ENCODE assay signal across 30 cellular contexts in genomic region chr1:52579415-52579814, GRCh38. TPM values are rescaled to one million over a fixed set of nuclear protein-coding genes. Genes with fewer than 3 reads are reported as not detected.
DNase-seq lines count a peak whose midpoint lies in the region; ATAC-seq and TF ChIP-seq lines count a peak whose summit lies in the region.
"Had no signal": no experiment of that assay in that cellular context is flagged by ENCODE, and none has a peak within 500 bp of the region (broad histone marks: within the 10 kb centered on the region; RNA-seq: fewer than 3 reads in every experiment).

No MANE protein-coding gene starts in this region.

- H3K9me3 Mint-ChIP-seq in activated CD4-positive, alpha-beta T cell treated with anti-CD3 and anti-CD28 coated beads, Interleukin-2, amount 10 ng/mL, durations not matched to agents 24 days and 14 days: peaks cover 7% of the 10 kb centered on the region
- H3K9me3 Mint-ChIP-seq in activated T-helper 17 cell treated with anti-CD3 and anti-CD28 coated beads, Interleukin-2, amount 50 U/mL, for 72 hours: no peaks in the 10 kb centered on the region
- H3K9me3 Mint-ChIP-seq in immature natural killer cell: no peaks in the 10 kb centered on the region
- H3K9me3 Mint-ChIP-seq: activated B cell treated with CpG ODN at 0.5 μM for 24 hours, brain had no signal

- H3K36me3 Mint-ChIP-seq in activated CD4-positive, alpha-beta T cell treated with anti-CD3 and anti-CD28 coated beads, Interleukin-2, amount 10 ng/mL, durations not matched to agents 24 days and 14 days (ENCODE audit: low read depth): no peaks in the 10 kb centered on the region
- H3K36me3 Mint-ChIP-seq in activated T-helper 17 cell treated with anti-CD3 and anti-CD28 coated beads, Interleukin-2, amount 50 U/mL, for 72 hours (ENCODE audit: low read depth): no peaks in the 10 kb centered on the region
- H3K36me3 Mint-ChIP-seq in immature natural killer cell: peaks cover 0 to 12% (median 4%) of the 10 kb centered on the region in 3 donors
- H3K36me3 Mint-ChIP-seq: brain; stimulated activated memory B cell treated with anti-CD40 and anti-IgM and Interleukin-4, amounts not matched to agents 10 μg/mL and 1 μg/mL and 100 μg/mL, for 72 hours had no signal

- DNase-seq in activated CD4-positive, alpha-beta T cell treated with anti-CD3 and anti-CD28 coated beads, Interleukin-2, amount 10 ng/mL, durations not matched to agents 24 days and 14 days: no peak
- DNase-seq in activated CD4-positive, alpha-beta T cell treated with anti-CD3 and anti-CD28 coated beads, Interleukin-2, amount 50 U/mL, for 4 hours: no peak
- DNase-seq in DND-41 (no peak), immature natural killer cell (no peak), dermis blood vessel endothelial cell (no peak), kidney glomerular epithelial cell (lab: John Stamatoyannopoulos, UW) (no peak)
- DNase-seq: activated B cell treated with CpG ODN at 0.5 μM for 24 hours; AML-193; DMS53; effector CD4-positive, alpha-beta T cell; foreskin fibroblast; heart right ventricle; left colon; mesenchymal stem cell; naive B cell; NCI-H1105; NCI-H2029; NCI-H345; NCI-H748 treated with DMSO at 0.1 percent for 48 hours; stimulated activated CD4-positive, alpha-beta T cell treated with anti-CD3 and anti-CD28 coated beads, Interleukin-4, amount 100 ng/mL, for 1 hour; T1000 had no signal

- H3K79me2 ChIP-seq in DND-41 (ENCODE audit: insufficient read depth, low read length): no peaks in the 10 kb centered on the region

- H4K20me1 ChIP-seq in DND-41 (ENCODE audit: insufficient read depth, low read length): no peaks in the 10 kb centered on the region

- no peaks in the 10 kb centered on the region for H3K4me1 ChIP-seq in DND-41 (ENCODE audit: insufficient read depth, low read length)

- no peak overlapping the region for H3K4me3 ChIP-seq in DND-41 (ENCODE audit: low read depth in 1 of 2, low read length in 2 of 2)
- H3K4me3 ChIP-seq: heart right ventricle, suprapubic skin had no signal

- peaks cover 14% of the 10 kb centered on the region for H3K4me1 Mint-ChIP-seq in activated CD4-positive, alpha-beta T cell treated with anti-CD3 and anti-CD28 coated beads, Interleukin-2, amount 10 ng/mL, durations not matched to agents 24 days and 14 days
- H3K4me1 Mint-ChIP-seq in activated T-helper 17 cell treated with anti-CD3 and anti-CD28 coated beads, Interleukin-2, amount 50 U/mL, for 72 hours: peaks cover 14% of the 10 kb centered on the region
- H3K4me1 Mint-ChIP-seq in immature natural killer cell: peaks cover 27 to 31% of the 10 kb centered on the region in 2 donors

- no peak overlapping the region for H3K9ac ChIP-seq in DND-41 (ENCODE audit: low read depth, low read length)

- no peak overlapping the region for H3K4me2 ChIP-seq in DND-41 (ENCODE audit: insufficient read depth, low read length)

- ATAC-seq in DND-41 (ENCODE audit: insufficient read depth, low read depth) (peak; percentile 27; the same call in 1 of the 3 replicates), GM18909 (IDR thresholded peaks at IDR 0.05; ENCODE audit: poor library complexity, unreplicated experiment) (no peak)
- no peak for ATAC-seq in activated T-helper 17 cell treated with anti-CD3 and anti-CD28 coated beads, Interleukin-2, amount 50 U/mL, for 72 hours (replicated peaks)
- ATAC-seq: heart right ventricle; left colon; stimulated activated memory B cell treated with anti-CD40 and anti-IgM and Interleukin-4, amounts not matched to agents 10 μg/mL and 1 μg/mL and 100 μg/mL, for 72 hours had no signal

- intact Hi-C loops in activated CD4-positive, alpha-beta T cell treated with anti-CD3 and anti-CD28 coated beads, Interleukin-2, amount 10 ng/mL, durations not matched to agents 24 days and 14 days (cut with micrococcal nuclease): no loop called here

- H3K27me3 ChIP-seq in DND-41 (ENCODE audit: insufficient read depth, low read length, poor library complexity): no peaks in the 10 kb centered on the region
- H3K27me3 ChIP-seq: heart right ventricle, suprapubic skin had no signal

- H3K27ac ChIP-seq in DND-41 (ENCODE audit: low read length): no peak overlapping the region
- H3K27ac ChIP-seq: epithelial cell of prostate, heart right ventricle, suprapubic skin had no signal

- peak overlapping the region; percentile 1 for H3K27ac Mint-ChIP-seq in activated CD4-positive, alpha-beta T cell treated with anti-CD3 and anti-CD28 coated beads, Interleukin-2, amount 10 ng/mL, durations not matched to agents 24 days and 14 days
- H3K27ac Mint-ChIP-seq in activated T-helper 17 cell treated with anti-CD3 and anti-CD28 coated beads, Interleukin-2, amount 50 U/mL, for 72 hours: peak overlapping the region; percentile 12
- peak overlapping the region; percentile 20 to 56 (median 44) for H3K27ac Mint-ChIP-seq in immature natural killer cell
- H3K27ac Mint-ChIP-seq: activated B cell treated with CpG ODN at 0.5 μM for 24 hours; activated naive CD8-positive, alpha-beta T cell; brain; stimulated activated memory B cell treated with anti-CD40 and anti-IgM and Interleukin-4, amounts not matched to agents 10 μg/mL and 1 μg/mL and 100 μg/mL, for 72 hours had no signal

- no peaks in the 10 kb centered on the region for H3K9me3 ChIP-seq in DND-41 (ENCODE audit: insufficient read depth, low read length, severe bottlenecking)
- H3K9me3 ChIP-seq: heart right ventricle, suprapubic skin had no signal

- no peak overlapping the region for H2AFZ ChIP-seq in DND-41 (ENCODE audit: low read depth, low read length)

- H3K36me3 ChIP-seq in DND-41 (ENCODE audit: insufficient read depth, low read length): no peaks in the 10 kb centered on the region
- H3K36me3 ChIP-seq: heart right ventricle, suprapubic skin had no signal

- H3K27me3 Mint-ChIP-seq in activated CD4-positive, alpha-beta T cell treated with anti-CD3 and anti-CD28 coated beads, Interleukin-2, amount 10 ng/mL, durations not matched to agents 24 days and 14 days: no peaks in the 10 kb centered on the region
- no peaks in the 10 kb centered on the region for H3K27me3 Mint-ChIP-seq in activated T-helper 17 cell treated with anti-CD3 and anti-CD28 coated beads, Interleukin-2, amount 50 U/mL, for 72 hours
- peaks cover 0 to 4% (median 0%) of the 10 kb centered on the region in 3 donors for H3K27me3 Mint-ChIP-seq in immature natural killer cell (ENCODE audit: low read depth in 3 of 3)
- H3K27me3 Mint-ChIP-seq: activated B cell treated with CpG ODN at 0.5 μM for 24 hours; activated naive CD8-positive, alpha-beta T cell; naive B cell; stimulated activated memory B cell treated with anti-CD40 and anti-IgM and Interleukin-4, amounts not matched to agents 10 μg/mL and 1 μg/mL and 100 μg/mL, for 72 hours had no signal

- H3K4me3 Mint-ChIP-seq in activated CD4-positive, alpha-beta T cell treated with anti-CD3 and anti-CD28 coated beads, Interleukin-2, amount 10 ng/mL, durations not matched to agents 24 days and 14 days: no peak overlapping the region
- no peak overlapping the region for H3K4me3 Mint-ChIP-seq in activated T-helper 17 cell treated with anti-CD3 and anti-CD28 coated beads, Interleukin-2, amount 50 U/mL, for 72 hours
- H3K4me3 Mint-ChIP-seq in immature natural killer cell: no peak overlapping the region
- H3K4me3 Mint-ChIP-seq: activated B cell treated with CpG ODN at 0.5 μM for 24 hours; activated naive CD8-positive, alpha-beta T cell; brain; stimulated activated memory B cell treated with anti-CD40 and anti-IgM and Interleukin-4, amounts not matched to agents 10 μg/mL and 1 μg/mL and 100 μg/mL, for 72 hours had no signal

- TF ChIP-seq CTCF in DND-41 (IDR thresholded peaks at IDR 0.05; ENCODE audit: borderline replicate concordance, extremely low read depth, low read length, poor library complexity, severe bottlenecking): no peak

RNA-seq across cellular contexts. Expression of gene GPX7, which starts 22.8 kb away (rescaled TPM):
- 28.0 and 29.4 TPM in 2 replicates for total RNA-seq in activated CD4-positive, alpha-beta T cell treated with anti-CD3 and anti-CD28 coated beads, Interleukin-2, amount 10 ng/mL, durations not matched to agents 24 days and 14 days
- total RNA-seq in activated T-helper 17 cell treated with anti-CD3 and anti-CD28 coated beads, Interleukin-2, amount 50 U/mL, for 72 hours: 10 to 100 TPM; 14.0 to 20.5 TPM
- 10 to 100 TPM; 31.2 to 35.6 (median 31.9) TPM for polyA plus RNA-seq in immature natural killer cell
- 7.1 and 24.3 TPM in 2 replicates for total RNA-seq in dermis blood vessel endothelial cell
- total RNA-seq: A172 had no signal

RNA-seq across cellular contexts. Expression of gene TUT4, which starts 26.5 kb away (rescaled TPM):
- total RNA-seq in activated CD4-positive, alpha-beta T cell treated with anti-CD3 and anti-CD28 coated beads, Interleukin-2, amount 10 ng/mL, durations not matched to agents 24 days and 14 days: 57.6 and 61.2 TPM in 2 replicates
- 100 to 1,000 TPM in 1 of 2 donors, 10 to 100 TPM in 1; 66.6 to 111 TPM for total RNA-seq in activated T-helper 17 cell treated with anti-CD3 and anti-CD28 coated beads, Interleukin-2, amount 50 U/mL, for 72 hours
- 10 to 100 TPM; 14.5 to 36.0 (median 23.0) TPM for polyA plus RNA-seq in immature natural killer cell
- 24.8 and 28.3 TPM in 2 replicates for total RNA-seq in dermis blood vessel endothelial cell

RNA-seq across cellular contexts. Expression of gene SHISAL2A, which starts 53.6 kb away (rescaled TPM):
- 4.8 and 5.0 TPM in 2 replicates for total RNA-seq in activated CD4-positive, alpha-beta T cell treated with anti-CD3 and anti-CD28 coated beads, Interleukin-2, amount 10 ng/mL, durations not matched to agents 24 days and 14 days
- total RNA-seq in activated T-helper 17 cell treated with anti-CD3 and anti-CD28 coated beads, Interleukin-2, amount 50 U/mL, for 72 hours: 1 to 10 TPM; 7.1 to 8.9 TPM
- 10 to 100 TPM in 1 of 3 donors, 1 to 10 TPM in 2; 5.0 to 12.8 (median 9.9) TPM for polyA plus RNA-seq in immature natural killer cell
- total RNA-seq in dermis blood vessel endothelial cell: not detected in 2 replicates
- total RNA-seq: A172, omental fat pad, suprapubic skin had no signal
